9 cellular contexts compared by ENCODE assay signal in the genomic region with DNA sequence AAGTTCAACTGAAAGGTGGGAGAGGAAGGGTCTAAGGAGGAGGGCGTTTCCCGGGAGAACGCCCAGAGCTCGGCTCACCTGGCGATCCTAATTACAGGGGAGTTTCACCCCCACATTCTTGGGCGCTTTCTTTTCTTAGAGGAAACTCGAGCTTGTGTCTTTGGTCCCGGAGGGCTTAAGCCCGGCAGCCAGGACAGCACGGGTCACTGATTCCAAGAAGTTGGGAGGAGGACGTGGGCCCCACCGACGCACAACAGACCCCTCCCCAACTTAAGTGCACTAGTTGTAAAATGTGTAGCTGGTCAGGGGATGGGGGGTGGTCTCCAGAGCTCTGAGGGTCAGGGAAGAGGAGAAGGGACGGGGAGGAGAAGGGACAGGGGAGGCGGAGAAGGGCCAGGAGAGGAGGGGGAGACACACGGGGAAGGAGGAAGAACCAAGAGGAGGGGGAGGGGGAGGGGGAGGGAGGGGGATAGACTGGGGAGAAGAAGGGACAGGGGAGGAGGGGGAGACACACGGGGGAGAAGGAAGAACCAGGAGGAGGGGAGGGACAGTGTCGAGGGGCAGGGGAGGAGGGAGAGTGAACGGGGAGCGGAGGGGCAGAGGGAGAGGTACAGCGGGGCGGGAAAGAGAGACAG. TPM values are rescaled to one million over a fixed set of nuclear protein-coding genes. Genes with fewer than 3 reads are reported as not detected.
DNase-seq lines count a peak whose midpoint lies in the region; ATAC-seq, FAIRE-seq and TF ChIP-seq lines count a peak whose summit lies in the region.
"Had no signal": no experiment of that assay in that cellular context is flagged by ENCODE, and none has a peak within 500 bp of the region (broad histone marks: within the 10 kb centered on the region; RNA-seq: fewer than 3 reads in every experiment).

No MANE protein-coding gene starts in this region.

- H3K27ac ChIP-seq in SK-N-MC (no peak overlapping the region), small intestine (ENCODE audit: low read depth in 1 of 2, low read length in 1 of 2) (peak overlapping the region; percentile 82 to 97)

- H3K9ac ChIP-seq in SK-N-MC (ENCODE audit: insufficient read length) = no peak overlapping the region

- no peaks in the 10 kb centered on the region for H3K27me3 ChIP-seq in small intestine (ENCODE audit: control insufficient read depth in 2 of 2, insufficient read depth in 2 of 2, low read length in 2 of 2)

- TF ChIP-seq CTCF in fibroblast of villous mesenchyme (IDR thresholded peaks at IDR 0.05; ENCODE audit: insufficient read depth, low read depth, low read length) = no peak

- H3K4me3 ChIP-seq in SK-N-MC = peak overlapping the region; percentile 86
- peak overlapping the region; percentile 78 for H3K4me3 ChIP-seq in fibroblast of villous mesenchyme (ENCODE audit: low read depth, low read length)
- peak overlapping the region; percentile 40 to 91 for H3K4me3 ChIP-seq in small intestine (ENCODE audit: low read depth in 1 of 2, low read length in 2 of 2)

- no peaks in the 10 kb centered on the region for H3K9me3 ChIP-seq in SK-N-MC (ENCODE audit: low read depth, low read length)
- H3K9me3 ChIP-seq in small intestine (ENCODE audit: control insufficient read depth, low read depth) = no peaks in the 10 kb centered on the region

- DNase-seq in NCI-H748 (lab: John Stamatoyannopoulos, UW; ENCODE audit: unreplicated experiment) (peak; percentile 49), NCI-H748 treated with DMSO at 0.1 percent for 48 hours (lab: John Stamatoyannopoulos, UW) (no peak), SK-N-MC (ENCODE audit: low read depth, low spot score) (no peak), fibroblast of villous mesenchyme (ENCODE audit: low read depth) (peak; percentile 50), small intestine (no peak), iPS-NIHi7 (ENCODE audit: extremely low spot score) (no peak)
- DNase-seq in activated CD8-positive, alpha-beta memory T cell treated with anti-CD3 and anti-CD28 coated beads, Interleukin-2, amount 50 U/mL, for 48 hours = no peak

- FAIRE-seq in small intestine (lab: Jason Lieb, UNC) = no peak
- FAIRE-seq: G401.6 had no signal

- whole genome bisulfite sequencing in small intestine, 3 donors = 5 to 9% (median 6%) methylated on average over 19 to 20 of the region's 22 CpGs

- H3K36me3 ChIP-seq in SK-N-MC (ENCODE audit: insufficient read depth, low read length) (no peaks in the 10 kb centered on the region), small intestine (ENCODE audit: control insufficient read depth in 2 of 2, insufficient read depth in 2 of 2, low read length in 2 of 2) (no peaks in the 10 kb centered on the region)

- H3K4me1 ChIP-seq in small intestine (ENCODE audit: control insufficient read depth in 2 of 2, insufficient read depth in 1 of 2, low read depth in 1 of 2, low read length in 1 of 2) = no peaks in the 10 kb centered on the region

- no peak for ATAC-seq in HG02938 (IDR thresholded peaks at IDR 0.05; ENCODE audit: unreplicated experiment)

RNA-seq across cellular contexts. Expression of a gene that starts 0.9 kb away (rescaled TPM):
- 6.4 and 9.1 TPM in 2 replicates for total RNA-seq in fibroblast of villous mesenchyme
- polyA plus RNA-seq in small intestine = 10 to 100 TPM; 23.8 to 51.4 (median 40.5) TPM

Comparison
In these comparisons a context has a peak if more than half of its experiments do, and no peak if none do; other contexts are left out.
1. DNase-seq: peak in NCI-H748 (single experiment) and fibroblast of villous mesenchyme (single experiment); none in NCI-H748 treated with DMSO at 0.1 percent for 48 hours (single experiment), SK-N-MC (single experiment), small intestine (single experiment), activated CD8-positive, alpha-beta memory T cell treated with anti-CD3 and anti-CD28 coated beads, Interleukin-2, amount 50 U/mL, for 48 hours (single experiment) and iPS-NIHi7 (single experiment).
2. Peak in every context shown above with its lines, with median percentiles within 50 percentile points of each other: H3K4me3 ChIP-seq.